29 cellular contexts compared by ENCODE assay signal in genomic region chr3:183808355-183808754, GRCh38.
"Had no signal": no experiment of that assay in that cellular context is flagged by ENCODE, and none has a peak within 500 bp of the region (broad histone marks: within the 10 kb centered on the region; RNA-seq: fewer than 3 reads in every experiment).

No MANE protein-coding gene starts in this region.

- H3K4me1 ChIP-seq: gastroesophageal sphincter, heart right ventricle, left lung, lower lobe of right lung, tibial nerve had no signal

- H3K4me1 Mint-ChIP-seq: natural killer cell; stimulated activated memory B cell treated with anti-CD40 and anti-IgM and Interleukin-4, amounts not matched to agents 10 μg/mL and 1 μg/mL and 100 μg/mL, for 72 hours; T-helper 17 cell; WTC11 had no signal

- H3K27me3 Mint-ChIP-seq: activated CD8-positive, alpha-beta T cell treated with anti-CD3 and anti-CD28 coated beads for 36 hours; effector memory CD8-positive, alpha-beta T cell; stimulated activated memory B cell treated with anti-CD40 and anti-IgM and Interleukin-4, amounts not matched to agents 10 μg/mL and 1 μg/mL and 100 μg/mL, for 72 hours; T-helper 17 cell had no signal

- H3K27ac Mint-ChIP-seq: activated CD8-positive, alpha-beta T cell treated with anti-CD3 and anti-CD28 coated beads for 36 hours; effector memory CD8-positive, alpha-beta T cell; natural killer cell; stimulated activated memory B cell treated with anti-CD40 and anti-IgM and Interleukin-4, amounts not matched to agents 10 μg/mL and 1 μg/mL and 100 μg/mL, for 72 hours; T-helper 17 cell; WTC11 had no signal

- ATAC-seq: activated CD8-positive, alpha-beta T cell treated with anti-CD3 and anti-CD28 coated beads for 36 hours; activated naive CD4-positive, alpha-beta T cell treated with anti-CD3 and anti-CD28 coated beads, Interleukin-2, amount 50 U/mL, for 72 hours; activated T-cell treated with anti-CD3 and anti-CD28 coated beads, Interleukin-2, amount 50 U/mL, for 4 hours; effector memory CD8-positive, alpha-beta T cell; gastroesophageal sphincter; heart right ventricle; left lung; lower lobe of right lung; natural killer cell; sciatic nerve; SK-N-SH treated with all-trans-retinoic acid at 6 μM for 48 hours; stimulated activated memory B cell treated with anti-CD40 and anti-IgM and Interleukin-4, amounts not matched to agents 10 μg/mL and 1 μg/mL and 100 μg/mL, for 72 hours; T-helper 17 cell; WTC11 had no signal

- H3K4me3 Mint-ChIP-seq: activated CD8-positive, alpha-beta T cell treated with anti-CD3 and anti-CD28 coated beads for 36 hours; activated T-cell treated with anti-CD3 and anti-CD28 coated beads, Interleukin-2, amount 50 U/mL, for 4 hours; effector memory CD8-positive, alpha-beta T cell; natural killer cell; stimulated activated memory B cell treated with anti-CD40 and anti-IgM and Interleukin-4, amounts not matched to agents 10 μg/mL and 1 μg/mL and 100 μg/mL, for 72 hours; T-helper 17 cell; WTC11 had no signal

- H3K9me3 Mint-ChIP-seq: activated CD8-positive, alpha-beta T cell treated with anti-CD3 and anti-CD28 coated beads for 36 hours; activated naive CD4-positive, alpha-beta T cell treated with anti-CD3 and anti-CD28 coated beads, Interleukin-2, amount 50 U/mL, for 72 hours; activated T-cell treated with anti-CD3 and anti-CD28 coated beads, Interleukin-2, amount 50 U/mL, for 4 hours; effector memory CD8-positive, alpha-beta T cell; natural killer cell; stimulated activated memory B cell treated with anti-CD40 and anti-IgM and Interleukin-4, amounts not matched to agents 10 μg/mL and 1 μg/mL and 100 μg/mL, for 72 hours; WTC11 had no signal

- H3K27me3 ChIP-seq: gastroesophageal sphincter, heart right ventricle, left lung, stomach, suprapubic skin, tibial nerve had no signal

- DNase-seq: activated CD4-positive, alpha-beta T cell treated with anti-CD3 and anti-CD28 coated beads, Interleukin-2, amount 50 U/mL, for 1 hour; activated CD8-positive, alpha-beta T cell treated with anti-CD3 and anti-CD28 coated beads for 36 hours; activated naive CD4-positive, alpha-beta T cell; activated T-cell treated with anti-CD3 and anti-CD28 coated beads, Interleukin-2, amount 50 U/mL, for 4 hours; anterior cingulate cortex; cerebellar nuclear complex; effector memory CD8-positive, alpha-beta T cell; erythroblast; heart right ventricle; left lung; lower lobe of right lung; mesenchymal stem cell; natural killer cell; retina; small intestine; stimulated activated CD4-positive, alpha-beta T cell treated with anti-CD3 and anti-CD28 coated beads, Interleukin-4, amount 100 ng/mL, for 24 hours; stomach; T-helper 17 cell; T1000 had no signal

- H3K27ac ChIP-seq: coronary artery, gastroesophageal sphincter, heart right ventricle, left lung, lower lobe of right lung, prostate gland, stomach, suprapubic skin, tibial nerve had no signal

- H3K4me3 ChIP-seq: coronary artery, gastroesophageal sphincter, heart right ventricle, left lung, lower lobe of right lung, prostate gland, stomach, suprapubic skin, tibial nerve had no signal

- H3K9me3 ChIP-seq: gastroesophageal sphincter, heart right ventricle, left lung, lower lobe of right lung, prostate gland, stomach, suprapubic skin, tibial nerve had no signal
